20 cellular contexts compared by ENCODE assay signal in genomic region chr6:163123098-163123497, GRCh38.
"Had no signal": no experiment of that assay in that cellular context is flagged by ENCODE, and none has a peak within 500 bp of the region (broad histone marks: within the 10 kb centered on the region; RNA-seq: fewer than 3 reads in every experiment).

No MANE protein-coding gene starts in this region.

- H3K4me1 ChIP-seq: adrenal gland, lower lobe of right lung, psoas muscle, right lobe of liver, suprapubic skin had no signal

- DNase-seq: activated CD4-positive, alpha-beta memory T cell treated with anti-CD3 and anti-CD28 coated beads, Interleukin-2, amount 10 ng/mL, durations not matched to agents 7 days and 5 days; activated CD8-positive, alpha-beta memory T cell treated with anti-CD3 and anti-CD28 coated beads, Interleukin-2, amount 50 U/mL, for 4 hours; activated effector memory CD4-positive, alpha-beta T cell treated with anti-CD3 and anti-CD28 coated beads, Interleukin-2, amount 50 U/mL, for 16 hours; activated T-cell treated with anti-CD3 and anti-CD28 coated beads, Interleukin-2, amount 50 U/mL, for 48 hours; dorsolateral prefrontal cortex; erythroblast; gastrocnemius medialis; heart left ventricle; lower lobe of right lung; psoas muscle; right lobe of liver; T-helper 9 cell had no signal

- H3K36me3 ChIP-seq: adrenal gland, gastrocnemius medialis, heart left ventricle, lower lobe of right lung, right lobe of liver, suprapubic skin had no signal

- H3K27me3 Mint-ChIP-seq: activated CD4-positive, alpha-beta memory T cell treated with anti-CD3 and anti-CD28 coated beads, Interleukin-2, amount 10 ng/mL, durations not matched to agents 7 days and 5 days; activated naive CD4-positive, alpha-beta T cell treated with anti-CD3 and anti-CD28 coated beads, Interleukin-2, amount 50 U/mL, for 24 hours; stimulated activated naive CD8-positive, alpha-beta T cell treated with anti-CD3 and anti-CD28 coated beads, Interleukin-15, Interleukin-2, amounts not matched to agents 100 ng/mL and 50 ng/mL, for 24 hours; type B pancreatic cell had no signal

- H3K4me3 Mint-ChIP-seq: activated CD4-positive, alpha-beta memory T cell treated with anti-CD3 and anti-CD28 coated beads, Interleukin-2, amount 10 ng/mL, durations not matched to agents 7 days and 5 days; activated naive CD4-positive, alpha-beta T cell treated with anti-CD3 and anti-CD28 coated beads, Interleukin-2, amount 50 U/mL, for 24 hours; mesothelial cell of epicardium; stimulated activated naive CD8-positive, alpha-beta T cell treated with anti-CD3 and anti-CD28 coated beads, Interleukin-15, Interleukin-2, amounts not matched to agents 100 ng/mL and 50 ng/mL, for 24 hours; type B pancreatic cell had no signal

- H3K36me3 Mint-ChIP-seq: activated naive CD4-positive, alpha-beta T cell treated with anti-CD3 and anti-CD28 coated beads, Interleukin-2, amount 50 U/mL, for 24 hours; immature natural killer cell; mesothelial cell of epicardium; type B pancreatic cell had no signal

- H3K9me3 ChIP-seq: adrenal gland, gastrocnemius medialis, lower lobe of right lung, psoas muscle, right lobe of liver, suprapubic skin had no signal

- H3K27me3 ChIP-seq: adrenal gland, dorsolateral prefrontal cortex, gastrocnemius medialis, heart left ventricle, right lobe of liver, suprapubic skin had no signal

- H3K4me1 Mint-ChIP-seq: activated CD4-positive, alpha-beta memory T cell treated with anti-CD3 and anti-CD28 coated beads, Interleukin-2, amount 10 ng/mL, durations not matched to agents 7 days and 5 days; activated naive CD4-positive, alpha-beta T cell treated with anti-CD3 and anti-CD28 coated beads, Interleukin-2, amount 50 U/mL, for 24 hours; immature natural killer cell; mesothelial cell of epicardium had no signal

- ATAC-seq: gastrocnemius medialis, heart left ventricle, lower lobe of right lung, psoas muscle, right lobe of liver had no signal

- H3K9me3 Mint-ChIP-seq: activated CD4-positive, alpha-beta memory T cell treated with anti-CD3 and anti-CD28 coated beads, Interleukin-2, amount 10 ng/mL, durations not matched to agents 7 days and 5 days; activated naive CD4-positive, alpha-beta T cell treated with anti-CD3 and anti-CD28 coated beads, Interleukin-2, amount 50 U/mL, for 24 hours; immature natural killer cell; type B pancreatic cell had no signal

- H3K27ac ChIP-seq: adrenal gland, dorsolateral prefrontal cortex, gastrocnemius medialis, heart left ventricle, lower lobe of right lung, psoas muscle, right lobe of liver, suprapubic skin had no signal

- H3K4me3 ChIP-seq: adrenal gland, dorsolateral prefrontal cortex, gastrocnemius medialis, heart left ventricle, lower lobe of right lung, psoas muscle, right lobe of liver, smooth muscle cell, suprapubic skin had no signal

- H3K27ac Mint-ChIP-seq: activated CD4-positive, alpha-beta memory T cell treated with anti-CD3 and anti-CD28 coated beads, Interleukin-2, amount 10 ng/mL, durations not matched to agents 7 days and 5 days; activated naive CD4-positive, alpha-beta T cell treated with anti-CD3 and anti-CD28 coated beads, Interleukin-2, amount 50 U/mL, for 24 hours; mesothelial cell of epicardium; stimulated activated naive CD8-positive, alpha-beta T cell treated with anti-CD3 and anti-CD28 coated beads, Interleukin-15, Interleukin-2, amounts not matched to agents 100 ng/mL and 50 ng/mL, for 24 hours; type B pancreatic cell had no signal

- H3K4me2 ChIP-seq: smooth muscle cell had no signal
